ENCODE assay signal across 8 cellular contexts in genomic region chr5:159965031-159965837, GRCh38. TPM values are rescaled to one million over a fixed set of nuclear protein-coding genes. Genes with fewer than 3 reads are reported as not detected.
DNase-seq lines count a peak whose midpoint lies in the region; ATAC-seq and TF ChIP-seq lines count a peak whose summit lies in the region.
"Had no signal": no experiment of that assay in that cellular context is flagged by ENCODE, and none has a peak within 500 bp of the region (broad histone marks: within the 10 kb centered on the region; RNA-seq: fewer than 3 reads in every experiment).

No MANE protein-coding gene starts in this region.

- TF ChIP-seq CTCF in GM12864 (IDR thresholded peaks at IDR 0.05; ENCODE audit: low read depth, low read length, missing control alignments) (peak; percentile 51), LNCAP (IDR thresholded peaks at IDR 0.05) (peak; percentile 75), gastroesophageal sphincter (IDR thresholded peaks at IDR 0.05) (peak in 3 of 4 experiments; percentile 13 to 38 (median 21))

- no peak for TF ChIP-seq POLR2A in gastroesophageal sphincter (IDR thresholded peaks at IDR 0.05)

- H3K27me3 ChIP-seq in gastroesophageal sphincter = peaks cover 46% of the 10 kb centered on the region
- peaks cover under 1% of the 10 kb centered on the region for H3K27me3 ChIP-seq in trophoblast cell (ENCODE audit: insufficient read depth, low read length)

- H3K4me1 ChIP-seq in gastroesophageal sphincter (no peaks in the 10 kb centered on the region), trophoblast cell (ENCODE audit: control insufficient read depth in 1 of 2, insufficient read depth in 2 of 2, low read length in 2 of 2) (peaks cover 4 to 6% of the 10 kb centered on the region in 2 experiments)

- H3K36me3 Mint-ChIP-seq in activated T-cell treated with anti-CD3 and anti-CD28 coated beads, Interleukin-2, amount 50 U/mL, for 24 hours (ENCODE audit: low read depth) = no peaks in the 10 kb centered on the region
- H3K36me3 Mint-ChIP-seq: T-cell had no signal

- no peak overlapping the region for H3K4me3 Mint-ChIP-seq in activated T-cell treated with anti-CD3 and anti-CD28 coated beads, Interleukin-2, amount 50 U/mL, for 24 hours
- H3K4me3 Mint-ChIP-seq: T-cell had no signal

- no peak overlapping the region for H2BK12ac ChIP-seq in trophoblast cell (ENCODE audit: low read length)

- TF ChIP-seq EP300 in gastroesophageal sphincter (IDR thresholded peaks at IDR 0.05) = no peak

- no peak overlapping the region for H2AFZ ChIP-seq in trophoblast cell (ENCODE audit: insufficient read depth, low read length, poor library complexity)

- no peak overlapping the region for H3K18ac ChIP-seq in trophoblast cell (ENCODE audit: low read length)

- H3K4ac ChIP-seq in trophoblast cell (ENCODE audit: low read depth, low read length) = no peak overlapping the region

- H3K4me3 ChIP-seq in GM12864 (ENCODE audit: low read depth, low read length) (no peak overlapping the region), gastroesophageal sphincter (no peak overlapping the region), trophoblast cell (ENCODE audit: low read depth, low read length) (no peak overlapping the region)

- no peaks in the 10 kb centered on the region for H3K79me1 ChIP-seq in trophoblast cell (ENCODE audit: low read length)

- H3K4me1 Mint-ChIP-seq in activated T-cell treated with anti-CD3 and anti-CD28 coated beads, Interleukin-2, amount 50 U/mL, for 24 hours (ENCODE audit: low read depth) = no peaks in the 10 kb centered on the region

- WGBS in gastroesophageal sphincter (ENCODE audit: low coverage in 1 of 2), 2 donors = 20% methylated on average over 1 to 7 of the region's 12 CpGs
- no CpG with 5 or more reads among the region's 12 CpGs for WGBS in trophoblast cell (ENCODE audit: extremely low coverage, insufficient coverage, insufficient read length)

- H3K27ac ChIP-seq in gastroesophageal sphincter (no peak overlapping the region), trophoblast cell (ENCODE audit: low read depth, low read length) (no peak overlapping the region)

- H4K12ac ChIP-seq in trophoblast cell (ENCODE audit: low read depth, low read length) = no peak overlapping the region

- H3K9ac ChIP-seq in trophoblast cell (ENCODE audit: low read length) = no peak overlapping the region

- no peaks in the 10 kb centered on the region for H3K9me3 Mint-ChIP-seq in activated T-cell treated with anti-CD3 and anti-CD28 coated beads, Interleukin-2, amount 50 U/mL, for 24 hours
- H3K9me3 Mint-ChIP-seq: T-cell had no signal

- no peaks in the 10 kb centered on the region for H3K79me2 ChIP-seq in trophoblast cell (ENCODE audit: control insufficient read depth, insufficient read depth, low read length, poor library complexity)

- H4K8ac ChIP-seq in trophoblast cell (ENCODE audit: low read depth, low read length) = no peak overlapping the region

- no peak overlapping the region for H2BK5ac ChIP-seq in trophoblast cell (ENCODE audit: low read depth, low read length, poor library complexity)

- no peak overlapping the region for H3K23ac ChIP-seq in trophoblast cell (ENCODE audit: low read length)

- H3K36me3 ChIP-seq in gastroesophageal sphincter = no peaks in the 10 kb centered on the region
- H3K36me3 ChIP-seq in trophoblast cell (ENCODE audit: control insufficient read depth in 1 of 2, insufficient read depth in 2 of 2, low read length in 2 of 2) = no peaks in the 10 kb centered on the region

- DNase-seq in GM12864 (ENCODE audit: low read depth) = no peak
- peak; percentile 57 for DNase-seq in activated T-cell treated with anti-CD3 and anti-CD28 coated beads, Interleukin-2, amount 50 U/mL, for 24 hours
- peak; percentile 9 to 63 for DNase-seq in trophoblast cell
- DNase-seq in COLO829 (ENCODE audit: low spot score) = no peak

- no peak overlapping the region for H3K14ac ChIP-seq in trophoblast cell (ENCODE audit: low read length)

- H2BK120ac ChIP-seq in trophoblast cell (ENCODE audit: insufficient read depth, low read length, poor library complexity) = no peak overlapping the region

- no peak for ATAC-seq in gastroesophageal sphincter
- no peak for ATAC-seq in GM19351 (IDR thresholded peaks at IDR 0.05; ENCODE audit: unreplicated experiment)
- ATAC-seq: T-cell had no signal

- no peaks in the 10 kb centered on the region for H3K9me3 ChIP-seq in gastroesophageal sphincter
- H3K9me3 ChIP-seq in trophoblast cell (ENCODE audit: insufficient read depth, low read depth, low read length) = no peaks in the 10 kb centered on the region

- H3K27ac Mint-ChIP-seq in activated T-cell treated with anti-CD3 and anti-CD28 coated beads, Interleukin-2, amount 50 U/mL, for 24 hours = no peak overlapping the region
- H3K27ac Mint-ChIP-seq: T-cell had no signal

- H4K91ac ChIP-seq in trophoblast cell (ENCODE audit: low read depth, low read length) = no peak overlapping the region

- H3K27me3 Mint-ChIP-seq in activated T-cell treated with anti-CD3 and anti-CD28 coated beads, Interleukin-2, amount 50 U/mL, for 24 hours = peaks cover 51% of the 10 kb centered on the region

- no peak overlapping the region for H3K4me2 ChIP-seq in trophoblast cell (ENCODE audit: low read length)

- H2AK5ac ChIP-seq in trophoblast cell (ENCODE audit: low read length) = no peak overlapping the region

RNA-seq across cellular contexts. Expression of gene TTC1, which starts 43.7 kb away (rescaled TPM):
- total RNA-seq in gastroesophageal sphincter = 10 to 100 TPM; 39.3 to 62.9 (median 58.9) TPM
- polyA plus RNA-seq in trophoblast cell (2013) = 61.8 and 63.9 TPM in 2 replicates

RNA-seq across cellular contexts. Expression of gene ADRA1B, which starts 49.0 kb away (rescaled TPM):
- total RNA-seq in gastroesophageal sphincter = 1 to 10 TPM in 3 of 4 donors, under 1 TPM in 1; 0.67 to 5.3 (median 3.0) TPM
- polyA plus RNA-seq in trophoblast cell (2013) = 4.2 and 4.4 TPM in 2 replicates

Comparison
In these comparisons a context has a peak if more than half of its experiments do, and no peak if none do; other contexts are left out.
1. DNase-seq: peak in activated T-cell treated with anti-CD3 and anti-CD28 coated beads, Interleukin-2, amount 50 U/mL, for 24 hours (single experiment) and trophoblast cell (2 of 2); none in GM12864 (single experiment) and COLO829 (single experiment).
2. CTCF ChIP-seq: peak in every context shown above with its lines; median percentile 75 in LNCAP; 51 in GM12864; 21 in gastroesophageal sphincter.